ENCODE assay signal across 6 cellular contexts in the genomic region with DNA sequence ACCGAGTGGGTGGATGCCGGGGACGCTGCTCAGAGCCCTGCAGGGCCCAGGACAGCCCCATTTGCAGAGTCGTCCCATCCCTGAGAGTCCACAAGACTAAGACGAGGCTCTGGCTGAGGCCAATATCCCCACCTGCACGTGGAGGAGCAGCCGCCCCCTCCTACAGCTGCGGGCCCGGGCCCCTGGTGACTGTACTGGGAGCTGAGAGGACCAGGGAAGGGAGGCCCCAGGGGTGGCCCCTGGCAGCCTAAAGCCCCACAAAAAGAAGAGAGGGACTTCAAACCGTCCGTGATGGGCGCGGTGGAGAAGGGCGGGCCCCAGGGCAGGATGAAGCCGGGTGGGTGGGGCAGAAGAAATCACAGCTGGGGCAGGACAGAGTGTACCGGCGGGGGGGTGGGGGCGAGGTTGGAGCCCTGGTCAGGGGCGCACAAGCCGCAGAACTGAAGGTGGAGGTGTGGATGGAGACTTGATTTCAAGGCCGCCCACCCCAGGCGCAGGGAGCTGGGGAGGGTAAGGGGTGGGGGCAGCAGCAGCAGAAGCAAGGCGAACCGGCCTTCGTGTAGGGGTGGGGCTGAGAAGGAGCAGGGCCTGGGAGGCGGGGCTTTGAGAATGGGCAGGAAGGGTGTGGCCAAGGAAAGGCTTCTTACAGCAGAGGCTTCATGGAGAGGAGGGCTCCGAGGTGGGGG. TPM values are rescaled to one million over a fixed set of nuclear protein-coding genes. Genes with fewer than 3 reads are reported as not detected.
DNase-seq lines count a peak whose midpoint lies in the region; ATAC-seq lines count a peak whose summit lies in the region.

No MANE protein-coding gene starts in this region.

- no peaks in the 10 kb centered on the region for H3K9me3 ChIP-seq in T-helper 17 cell (ENCODE audit: control insufficient read depth, low read length, poor library complexity, severe bottlenecking)

- peaks cover 16% of the 10 kb centered on the region for H3K4me1 Mint-ChIP-seq in T-helper 17 cell

- peaks cover 2% of the 10 kb centered on the region for H3K36me3 Mint-ChIP-seq in T-helper 17 cell (ENCODE audit: low read depth)

- H3K27ac Mint-ChIP-seq in T-helper 17 cell, result peak overlapping the region; percentile 66

- no peaks in the 10 kb centered on the region for H3K27me3 Mint-ChIP-seq in T-helper 17 cell

- H3K4me3 Mint-ChIP-seq in T-helper 17 cell, result peak overlapping the region; percentile 89

- peak; percentile 70 to 79 (median 76) for DNase-seq in T-helper 17 cell
- DNase-seq in ecto neural progenitor cell (ENCODE audit: low spot score), result peak; percentile 75
- DNase-seq in stimulated activated CD4-positive, alpha-beta T cell treated with anti-CD3 and anti-CD28 coated beads, Interleukin-15, amount 100 ng/mL, for 1 hour (ENCODE audit: low read depth in 1 of 2, low spot score in 1 of 2), result peak; percentile 54 to 73
- DNase-seq in AML-193 (lab: John Stamatoyannopoulos, UW), result no peak

- ATAC-seq in GM21447 (IDR thresholded peaks at IDR 0.05; ENCODE audit: unreplicated experiment) (peak; percentile 68), T-helper 17 cell (peak; percentile 84), HG03571 (IDR thresholded peaks at IDR 0.05; ENCODE audit: unreplicated experiment) (no peak)

RNA-seq across cellular contexts. Expression of a gene that starts 12.9 kb away (rescaled TPM):
- total RNA-seq in T-helper 17 cell, result 1 to 10 TPM; 1.9 to 5.3 TPM

RNA-seq across cellular contexts. Expression of a gene that starts 20.3 kb away (rescaled TPM):
- not detected for total RNA-seq in T-helper 17 cell

RNA-seq across cellular contexts. Expression of a gene that starts 20.6 kb away (rescaled TPM):
- 10 to 100 TPM; 59.6 to 71.3 TPM for total RNA-seq in T-helper 17 cell

RNA-seq across cellular contexts. Expression of a gene that starts 20.9 kb away (rescaled TPM):
- total RNA-seq in T-helper 17 cell, result not detected

RNA-seq across cellular contexts. Expression of a gene that starts 31.6 kb away (rescaled TPM):
- total RNA-seq in T-helper 17 cell, result not detected

Comparison
In these comparisons a context has a peak if more than half of its experiments do, and no peak if none do; other contexts are left out.
1. DNase-seq: peak in T-helper 17 cell (3 of 3), ecto neural progenitor cell (single experiment) and stimulated activated CD4-positive, alpha-beta T cell treated with anti-CD3 and anti-CD28 coated beads, Interleukin-15, amount 100 ng/mL, for 1 hour (2 of 2); none in AML-193 (0 of 2).